Comparison of ENCODE assay signal across 12 cellular contexts in genomic region chr18:75811156-75811555, GRCh38.
DNase-seq lines count a peak whose midpoint lies in the region; ATAC-seq and TF ChIP-seq lines count a peak whose summit lies in the region.
"Had no signal": no experiment of that assay in that cellular context is flagged by ENCODE, and none has a peak within 500 bp of the region (broad histone marks: within the 10 kb centered on the region; RNA-seq: fewer than 3 reads in every experiment).

No MANE protein-coding gene starts in this region.

- H3K36me3 ChIP-seq in fibroblast of lung (ENCODE audit: control insufficient read depth, insufficient read depth, low read length), result no peaks in the 10 kb centered on the region
- H3K36me3 ChIP-seq in heart left ventricle, result no peaks in the 10 kb centered on the region
- H3K36me3 ChIP-seq: colonic mucosa had no signal

- peaks cover 6% of the 10 kb centered on the region for H3K27me3 Mint-ChIP-seq in type B pancreatic cell

- TF ChIP-seq CTCF in fibroblast of lung (conservative IDR thresholded peaks at IDR 0.05 in 1 of 2, IDR thresholded peaks at IDR 0.05 in 1 of 2; ENCODE audit: low read depth in 1 of 2, low read length in 2 of 2) (no peak), type B pancreatic cell (conservative IDR thresholded peaks at IDR 0.05) (no peak), heart left ventricle (IDR thresholded peaks at IDR 0.05) (no peak)

- H3K9me3 Mint-ChIP-seq in type B pancreatic cell, result no peaks in the 10 kb centered on the region

- no peak overlapping the region for H3K27ac Mint-ChIP-seq in type B pancreatic cell
- H3K27ac Mint-ChIP-seq: CD8-positive, alpha-beta memory T cell had no signal

- no peak overlapping the region for H3K4me2 ChIP-seq in fibroblast of lung (ENCODE audit: extremely low read depth, insufficient read depth, low read length)

- H4K20me1 ChIP-seq in fibroblast of lung (ENCODE audit: control insufficient read depth, extremely low read depth, insufficient read depth, low read length), result no peaks in the 10 kb centered on the region

- peak overlapping the region; percentile 9 for H3K4me3 Mint-ChIP-seq in type B pancreatic cell
- H3K4me3 Mint-ChIP-seq: CD8-positive, alpha-beta memory T cell had no signal

- intact Hi-C loops in heart left ventricle (cut with DNase I), result no loop called here
- intact Hi-C loops in left cardiac atrium (cut with DNase I), result no loop called here

- H3K4me1 ChIP-seq in fibroblast of lung (ENCODE audit: control insufficient read depth, extremely low read depth, insufficient read depth, low read length) (no peaks in the 10 kb centered on the region), heart left ventricle (no peaks in the 10 kb centered on the region)
- H3K4me1 ChIP-seq: colonic mucosa had no signal

- no peak overlapping the region for H2AFZ ChIP-seq in fibroblast of lung (ENCODE audit: low read length)

- H3K4me3 ChIP-seq in fibroblast of lung (replicated peaks in 1 of 4; ENCODE audit: control extremely low read depth in 1 of 4, insufficient read depth in 1 of 4, low read depth in 3 of 4, low read length in 4 of 4) (no peak overlapping the region), heart left ventricle (no peak overlapping the region)
- H3K4me3 ChIP-seq: colonic mucosa had no signal

- H3K9ac ChIP-seq in fibroblast of lung (ENCODE audit: insufficient read depth, low read length), result no peak overlapping the region

- H3K27me3 ChIP-seq in fibroblast of lung (ENCODE audit: control insufficient read depth, insufficient read depth, low read length) (no peaks in the 10 kb centered on the region), heart left ventricle (peaks cover 0 to 4% (median 0%) of the 10 kb centered on the region in 9 donors)
- H3K27me3 ChIP-seq: colonic mucosa had no signal

- H3K9me3 ChIP-seq in fibroblast of lung (ENCODE audit: control insufficient read depth, insufficient read depth, low read depth, low read length), result no peaks in the 10 kb centered on the region
- no peaks in the 10 kb centered on the region for H3K9me3 ChIP-seq in heart left ventricle
- H3K9me3 ChIP-seq: colonic mucosa had no signal

- no peaks in the 10 kb centered on the region for H3K79me2 ChIP-seq in fibroblast of lung (ENCODE audit: control insufficient read depth, insufficient read depth, low read length)

- DNase-seq in NCI-H1417 (lab: John Stamatoyannopoulos, UW), result peak in 2 of 3 experiments; percentile 44 to 69
- DNase-seq in NCI-H1417 treated with DMSO at 0.1 percent for 48 hours (lab: John Stamatoyannopoulos, UW), result no peak
- DNase-seq in NCI-H2171 treated with DMSO at 0.1 percent for 48 hours (lab: John Stamatoyannopoulos, UW), result peak; percentile 70
- DNase-seq in fibroblast of lung (ENCODE audit: low read depth in 2 of 2), result peak; percentile 1 to 52
- no peak for DNase-seq in type B pancreatic cell (ENCODE audit: extremely low spot score, unreplicated experiment)
- no peak for DNase-seq in heart left ventricle
- DNase-seq in GM19238 (ENCODE audit: insufficient read length, low spot score), result no peak
- DNase-seq in left cardiac atrium, result no peak
- DNase-seq: activated CD4-positive, alpha-beta T cell treated with anti-CD3 and anti-CD28 coated beads, Interleukin-2, amount 50 U/mL, for 48 hours; CD8-positive, alpha-beta memory T cell; colonic mucosa had no signal

- ATAC-seq in heart left ventricle, result no peak
- ATAC-seq in left cardiac atrium, result no peak

- peaks cover 11% of the 10 kb centered on the region for H3K4me1 Mint-ChIP-seq in type B pancreatic cell (ENCODE audit: unreplicated experiment)
- H3K4me1 Mint-ChIP-seq: CD8-positive, alpha-beta memory T cell had no signal

- no peaks in the 10 kb centered on the region for H3K36me3 Mint-ChIP-seq in type B pancreatic cell
- H3K36me3 Mint-ChIP-seq: CD8-positive, alpha-beta memory T cell had no signal

- WGBS in heart left ventricle, 4 donors, result 48 to 58% (median 50%) methylated on average over 4 of the region's 4 CpGs

- H3K27ac ChIP-seq in fibroblast of lung (ENCODE audit: insufficient read depth, low read length), result no peak overlapping the region
- peak overlapping the region in 1 of 12 donors; percentile 35 for H3K27ac ChIP-seq in heart left ventricle
- H3K27ac ChIP-seq: 22Rv1, colonic mucosa had no signal

- no peak for TF ChIP-seq POLR2A in heart left ventricle (IDR thresholded peaks at IDR 0.05)

Comparison
In these comparisons a context has a peak if more than half of its experiments do, and no peak if none do; other contexts are left out.
1. DNase-seq: peak in NCI-H1417 (2 of 3), NCI-H2171 treated with DMSO at 0.1 percent for 48 hours (single experiment) and fibroblast of lung (2 of 2); none in NCI-H1417 treated with DMSO at 0.1 percent for 48 hours (single experiment), type B pancreatic cell (single experiment), heart left ventricle (0 of 5), GM19238 (single experiment) and left cardiac atrium (single experiment).